Comparison of ENCODE assay signal across 16 cellular contexts in the genomic region with DNA sequence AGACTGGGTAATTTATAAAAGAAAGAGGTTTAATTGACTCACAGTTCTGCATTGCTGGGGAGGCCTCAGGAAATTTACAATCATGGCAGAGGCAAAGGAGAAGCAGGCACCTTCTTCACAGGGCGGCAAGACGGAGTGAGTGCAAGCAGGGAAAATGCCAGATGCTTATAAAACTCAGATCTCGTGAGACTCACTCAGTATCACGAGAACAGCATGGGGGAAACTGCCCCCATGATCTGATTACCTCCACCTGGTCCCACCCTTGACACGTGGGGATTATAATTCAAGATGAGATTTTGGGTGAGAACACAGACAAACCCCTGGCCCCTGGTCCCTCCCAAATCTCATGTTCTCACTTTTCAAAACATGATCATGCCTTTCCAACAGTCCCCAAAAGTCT. TPM values are rescaled to one million over a fixed set of nuclear protein-coding genes. Genes with fewer than 3 reads are reported as not detected.
"Had no signal": no experiment of that assay in that cellular context is flagged by ENCODE, and none has a peak within 500 bp of the region (broad histone marks: within the 10 kb centered on the region; RNA-seq: fewer than 3 reads in every experiment).

No MANE protein-coding gene starts in this region.

RNA-seq across cellular contexts. Expression of gene DEFB118, which starts 4.1 kb away (rescaled TPM):
- total RNA-seq: stomach, subcutaneous adipose tissue, suprapubic skin, temporal lobe, testis, thoracic aorta, thyroid gland, tibial nerve, transverse colon, upper lobe of left lung, upper lobe of right lung, ureter, urinary bladder, uterus, vagina had no signal
- polyA plus RNA-seq: stomach, urinary bladder had no signal

RNA-seq across cellular contexts. Expression of gene DEFB119, which starts 26.1 kb away (rescaled TPM):
- total RNA-seq: stomach, subcutaneous adipose tissue, suprapubic skin, temporal lobe, thoracic aorta, tibial nerve, transverse colon, upper lobe of left lung, upper lobe of right lung, ureter, urinary bladder, uterus, vagina had no signal
- polyA plus RNA-seq: stomach, thymus, urinary bladder had no signal

RNA-seq across cellular contexts. Expression of gene DEFB121, which starts 41.7 kb away (rescaled TPM):
- total RNA-seq: stomach, subcutaneous adipose tissue, suprapubic skin, temporal lobe, thoracic aorta, thyroid gland, tibial nerve, transverse colon, upper lobe of left lung, upper lobe of right lung, ureter, urinary bladder, uterus, vagina had no signal
- polyA plus RNA-seq: stomach, thymus, urinary bladder had no signal

RNA-seq across cellular contexts. Expression of gene DEFB116, which starts 55.9 kb away (rescaled TPM):
- total RNA-seq: stomach, subcutaneous adipose tissue, suprapubic skin, temporal lobe, testis, thoracic aorta, thyroid gland, tibial nerve, transverse colon, upper lobe of left lung, upper lobe of right lung, ureter, urinary bladder, uterus, vagina had no signal
- polyA plus RNA-seq: stomach, thymus, urinary bladder had no signal
